ENCODE assay signal across 21 cellular contexts in genomic region chr6:125022391-125022989, GRCh38.
DNase-seq lines count a peak whose midpoint lies in the region; ATAC-seq, FAIRE-seq and TF ChIP-seq lines count a peak whose summit lies in the region.
"Had no signal": no experiment of that assay in that cellular context is flagged by ENCODE, and none has a peak within 500 bp of the region (broad histone marks: within the 10 kb centered on the region; RNA-seq: fewer than 3 reads in every experiment).

No MANE protein-coding gene starts in this region.

- in situ Hi-C loops in HepG2 (cut with HindIII; ENCODE audit: extremely low pct_ligation_motif_present, low pct_unique_long_range_greater_than_20kb) = no loop called here

- no TSS peak for BruUV-seq in HepG2 (replicated peaks; lab: Mats Ljungman, UMichigan)

- H3K4me1 ChIP-seq in liver (ENCODE audit: control insufficient read depth in 4 of 4, insufficient read depth in 4 of 4, low read length in 3 of 4) (peaks cover 0 to 5% (median 2%) of the 10 kb centered on the region in 4 donors), HepG2 (ENCODE audit: insufficient read depth, low read length) (no peaks in the 10 kb centered on the region)

- H3K9ac ChIP-seq in liver (ENCODE audit: low read depth in 1 of 2, low read length in 2 of 2) (no peak overlapping the region), HepG2 (ENCODE audit: insufficient read depth, low read depth, low read length) (no peak overlapping the region)
- H3K9ac ChIP-seq: GM23248, SK-N-SH had no signal

- CTCF ChIA-PET in HepG2 (lab: Yijun Ruan, JAX; ENCODE audit: low intra/inter-chr PET ratio, low total read pairs) = no interaction called here

- intact Hi-C loops in HepG2 (cut with micrococcal nuclease; ENCODE audit: unreplicated experiment) = no loop called here

- TF ChIP-seq EP300 in HepG2 (IDR thresholded peaks at IDR 0.05; ENCODE audit: low read depth in 2 of 2, low read length in 2 of 2) (no peak), HepG2 (CRISPR knock-in tag; IDR thresholded peaks at IDR 0.05; ENCODE audit: borderline replicate concordance) (no peak)

- H3K27ac ChIP-seq in liver (ENCODE audit: low read depth in 1 of 2, low read length in 2 of 2) (no peak overlapping the region), HepG2 (ENCODE audit: extremely low read length, insufficient read depth, low read length) (no peak overlapping the region), coronary artery (no peak overlapping the region)
- H3K27ac ChIP-seq: GM23248, neutrophil, Peyer's patch had no signal

- WGBS in liver = 57% methylated on average over 1 of the region's 1 CpG
- 34% methylated on average over 1 of the region's 1 CpG for WGBS in HepG2 (ENCODE audit: low lambda C conversion rate)

- H3K36me3 ChIP-seq in liver (ENCODE audit: control insufficient read depth in 4 of 4, insufficient read depth in 3 of 4, low read depth in 1 of 4, low read length in 3 of 4) (no peaks in the 10 kb centered on the region), HepG2 (replicated peaks in 1 of 2; ENCODE audit: control insufficient read depth in 1 of 2, insufficient read depth in 2 of 2, low read length in 2 of 2) (no peaks in the 10 kb centered on the region)
- H3K36me3 ChIP-seq: neutrophil, Peyer's patch had no signal

- H3K9me3 ChIP-seq in liver (ENCODE audit: control insufficient read depth in 4 of 4, low read length in 3 of 4) (no peaks in the 10 kb centered on the region), HepG2 (ENCODE audit: low read length) (no peaks in the 10 kb centered on the region)
- H3K9me3 ChIP-seq: neutrophil, Peyer's patch, SK-N-SH had no signal

- TF ChIP-seq CTCF in liver (IDR thresholded peaks at IDR 0.05; ENCODE audit: low read depth, low read length, missing input control) (no peak), HepG2 (CRISPR knock-in tag; IDR thresholded peaks at IDR 0.05) (no peak), coronary artery (IDR thresholded peaks at IDR 0.05) (no peak)

- no peaks in the 10 kb centered on the region for H4K20me1 ChIP-seq in HepG2 (ENCODE audit: insufficient read depth, low read length)

- no peak overlapping the region for H2AFZ ChIP-seq in HepG2 (ENCODE audit: low read length)
- H2AFZ ChIP-seq: GM23248 had no signal

- H3K4me3 ChIP-seq in liver (ENCODE audit: low read depth in 1 of 3, low read length in 3 of 3) (no peak overlapping the region), HepG2 (replicated peaks in 1 of 3; ENCODE audit: insufficient read depth in 1 of 3, low read depth in 2 of 3, low read length in 3 of 3) (no peak overlapping the region), coronary artery (no peak overlapping the region)
- H3K4me3 ChIP-seq: GM23248, Peyer's patch had no signal

- H3K27me3 ChIP-seq in liver (ENCODE audit: control insufficient read depth in 4 of 4, insufficient read depth in 4 of 4, low read length in 3 of 4) (no peaks in the 10 kb centered on the region), HepG2 (ENCODE audit: control insufficient read depth in 1 of 2, insufficient read depth in 2 of 2, low read length in 2 of 2) (no peaks in the 10 kb centered on the region)
- H3K27me3 ChIP-seq: neutrophil, Peyer's patch had no signal

- H3K79me2 ChIP-seq in HepG2 (ENCODE audit: insufficient read depth, low read length) = no peaks in the 10 kb centered on the region

- no peak for TF ChIP-seq POLR2A in HepG2 (IDR thresholded peaks at IDR 0.05; ENCODE audit: insufficient read depth in 1 of 2, low read depth in 2 of 2, low read length in 2 of 2)

- no peak for DNase-seq in HepG2 (ENCODE audit: low spot score)
- DNase-seq in fibroblast of gingiva (ENCODE audit: low read depth) = peak; percentile 12
- DNase-seq in myocyte (ENCODE audit: low read depth) = peak; percentile 64
- DNase-seq in A172 (ENCODE audit: low spot score) = no peak
- DNase-seq in kidney tubule cell (ENCODE audit: low spot score) = no peak
- no peak for DNase-seq in stimulated activated CD4-positive, alpha-beta T cell treated with anti-CD3 and anti-CD28 coated beads, Interleukin-4, amount 100 ng/mL, for 4 hours
- no peak for DNase-seq in coronary artery (ENCODE audit: low spot score)
- DNase-seq: activated CD8-positive, alpha-beta memory T cell treated with anti-CD3 and anti-CD28 coated beads, Interleukin-2, amount 50 U/mL, for 48 hours; activated naive CD8-positive, alpha-beta T cell treated with anti-CD3 and anti-CD28 coated beads for 36 hours; C1 segment of cervical spinal cord; cerebellar nuclear complex; effector memory CD4-positive, alpha-beta T cell; EL; GM23248; NCI-H2107; NCI-H510A treated with DMSO at 0.1 percent for 48 hours; Peyer's patch; SK-N-SH; stimulated activated naive CD8-positive, alpha-beta T cell treated with anti-CD3 and anti-CD28 coated beads, Interleukin-15, amount 100 ng/mL, for 72 hours had no signal

- H3K4me2 ChIP-seq in HepG2 (ENCODE audit: low read depth, low read length) = no peak overlapping the region
- H3K4me2 ChIP-seq: SK-N-SH had no signal

- ATAC-seq in HepG2 = no peak
- ATAC-seq: stimulated activated naive CD8-positive, alpha-beta T cell treated with anti-CD3 and anti-CD28 coated beads, Interleukin-15, amount 100 ng/mL, for 72 hours had no signal

- no peak for TF ChIP-seq RAD21 in liver (IDR thresholded peaks at IDR 0.05)
- TF ChIP-seq RAD21 in HepG2 (CRISPR knock-in tag; IDR thresholded peaks at IDR 0.05) = no peak

- POLR2A ChIA-PET in HepG2 (lab: Yijun Ruan, JAX) = no interaction called here

- FAIRE-seq in HepG2 (lab: Jason Lieb, UNC) = no peak

TF ChIP-seq in liver, 16 proteins besides CTCF, POLR2A, EP300 and RAD21:
- no peak for TF ChIP-seq EGR1 (IDR thresholded peaks at IDR 0.05; ENCODE audit: low read depth in 2 of 2)
- TF ChIP-seq NR2F2 (IDR thresholded peaks at IDR 0.05) = peak; percentile 66

TF ChIP-seq in HepG2, 621 proteins besides CTCF, POLR2A, EP300 and RAD21:
- TF ChIP-seq SP140L (CRISPR knock-in tag; IDR thresholded peaks at IDR 0.05; ENCODE audit: borderline replicate concordance) = no peak
- TF ChIP-seq ZNF280B (CRISPR knock-in tag; IDR thresholded peaks at IDR 0.05; ENCODE audit: borderline replicate concordance) = no peak
- no peak for TF ChIP-seq MTF2 (CRISPR knock-in tag; IDR thresholded peaks at IDR 0.05; ENCODE audit: borderline replicate concordance)
- TF ChIP-seq ZNF331 (CRISPR knock-in tag; IDR thresholded peaks at IDR 0.05) = no peak
- TF ChIP-seq YY1 (IDR thresholded peaks at IDR 0.05; ENCODE audit: insufficient read depth, insufficient replicate concordance, low read depth, low read length) = no peak
TF ChIP-seq in HepG2: peak in this region for 0.

Comparison
In these comparisons a context has a peak if more than half of its experiments do, and no peak if none do; other contexts are left out.
1. DNase-seq: peak in fibroblast of gingiva (single experiment) and myocyte (single experiment); none in HepG2 (single experiment), A172 (single experiment), kidney tubule cell (single experiment), stimulated activated CD4-positive, alpha-beta T cell treated with anti-CD3 and anti-CD28 coated beads, Interleukin-4, amount 100 ng/mL, for 4 hours (0 of 2) and coronary artery (single experiment).